Comparison of ENCODE assay signal across 8 cellular contexts in genomic region chr4:87006531-87007344, GRCh38.
DNase-seq lines count a peak whose midpoint lies in the region; ATAC-seq and TF ChIP-seq lines count a peak whose summit lies in the region.

No MANE protein-coding gene starts in this region.

- peak overlapping the region; percentile 67 for H3K9ac ChIP-seq in parathyroid adenoma

- H3K27ac Mint-ChIP-seq in activated naive CD8-positive, alpha-beta T cell treated with anti-CD3 and anti-CD28 coated beads, Interleukin-2, amount 10 ng/mL, durations not matched to agents 7 days and 5 days: peak overlapping the region; percentile 98

- TF ChIP-seq POLR2A in tibial nerve (IDR thresholded peaks at IDR 0.05): peak; percentile 90 to 92

- H3K36me3 ChIP-seq in cardiac muscle cell: no peaks in the 10 kb centered on the region
- no peaks in the 10 kb centered on the region for H3K36me3 ChIP-seq in parathyroid adenoma (ENCODE audit: control insufficient read depth, insufficient read depth, low read length)
- H3K36me3 ChIP-seq in tibial nerve: no peaks in the 10 kb centered on the region

- H3K9me3 ChIP-seq in cardiac muscle cell (ENCODE audit: low read depth) (no peaks in the 10 kb centered on the region), parathyroid adenoma (ENCODE audit: control insufficient read depth, low read length) (no peaks in the 10 kb centered on the region), tibial nerve (no peaks in the 10 kb centered on the region)

- no peaks in the 10 kb centered on the region for H3K9me3 Mint-ChIP-seq in activated naive CD8-positive, alpha-beta T cell treated with anti-CD3 and anti-CD28 coated beads, Interleukin-2, amount 10 ng/mL, durations not matched to agents 7 days and 5 days

- H3K27me3 ChIP-seq in cardiac muscle cell (no peaks in the 10 kb centered on the region), parathyroid adenoma (ENCODE audit: control insufficient read depth, insufficient read depth, low read length) (no peaks in the 10 kb centered on the region), tibial nerve (no peaks in the 10 kb centered on the region)

- peak overlapping the region; percentile 99 for H3K27ac ChIP-seq in cardiac muscle cell
- H3K27ac ChIP-seq in parathyroid adenoma: peak overlapping the region; percentile 99
- peak overlapping the region; percentile 83 to 98 (median 92) for H3K27ac ChIP-seq in tibial nerve

- peak overlapping the region; percentile 90 for H3K4me2 ChIP-seq in parathyroid adenoma (ENCODE audit: low read length)

- H3K36me3 Mint-ChIP-seq in activated naive CD8-positive, alpha-beta T cell treated with anti-CD3 and anti-CD28 coated beads, Interleukin-2, amount 10 ng/mL, durations not matched to agents 7 days and 5 days: peaks cover 6% of the 10 kb centered on the region

- POLR2A ChIA-PET in activated naive CD8-positive, alpha-beta T cell treated with anti-CD3 and anti-CD28 coated beads, Interleukin-2, amount 10 ng/mL, durations not matched to agents 7 days and 5 days (lab: Charles Lee): interaction anchor here (0.7 to 3.6 kb wide), 22 partner anchors 8 to 1277 kb away, joined by 3 to 111 read pairs (median 5); partner anchors contain the start of genes AFF1, HSD17B11, KLHL8 and PPM1K

- H3K4me3 Mint-ChIP-seq in activated naive CD8-positive, alpha-beta T cell treated with anti-CD3 and anti-CD28 coated beads, Interleukin-2, amount 10 ng/mL, durations not matched to agents 7 days and 5 days: peak overlapping the region; percentile 97

- peak overlapping the region; percentile 88 for H2AFZ ChIP-seq in parathyroid adenoma

- peak; percentile 81 for ATAC-seq in HG02642 (IDR thresholded peaks at IDR 0.05; ENCODE audit: poor library complexity, unreplicated experiment)
- ATAC-seq in activated naive CD8-positive, alpha-beta T cell treated with anti-CD3 and anti-CD28 coated beads, Interleukin-2, amount 10 ng/mL, durations not matched to agents 7 days and 5 days (ENCODE audit: low read depth): peak; percentile 87

- DNase-seq in NCI-H1105 (lab: John Stamatoyannopoulos, UW): peak; percentile 77
- DNase-seq in SKM-1 (lab: John Stamatoyannopoulos, UW; ENCODE audit: unreplicated experiment): peak; percentile 86
- peak; percentile 93 for DNase-seq in activated naive CD8-positive, alpha-beta T cell treated with anti-CD3 and anti-CD28 coated beads, Interleukin-2, amount 10 ng/mL, durations not matched to agents 7 days and 5 days
- peak; percentile 97 for DNase-seq in cardiac muscle cell (ENCODE audit: low read depth in 1 of 2, low spot score in 1 of 2)
- peak; percentile 83 to 86 for DNase-seq in tibial nerve (ENCODE audit: low spot score in 2 of 2)

- H3K4me1 ChIP-seq in cardiac muscle cell (ENCODE audit: low read depth) (peaks cover 39% of the 10 kb centered on the region), parathyroid adenoma (peaks cover 7% of the 10 kb centered on the region), tibial nerve (peaks cover 0 to 59% (median 17%) of the 10 kb centered on the region in 4 donors)

- 0% methylated on average over 22 to 60 of the region's 76 CpGs for WGBS in tibial nerve, 2 donors

- peak; percentile 34; the same call in 2 of the 3 replicates for TF ChIP-seq CTCF in GM12872 (IDR thresholded peaks at IDR 0.05; ENCODE audit: insufficient read depth, low read depth, low read length)
- peak; percentile 41 for TF ChIP-seq CTCF in cardiac muscle cell (IDR thresholded peaks at IDR 0.05; ENCODE audit: low read depth, low read length)
- peak; percentile 23 for TF ChIP-seq CTCF in parathyroid adenoma (IDR thresholded peaks at IDR 0.05)
- TF ChIP-seq CTCF in tibial nerve (IDR thresholded peaks at IDR 0.05): peak in 4 of 5 experiments; percentile 14 to 65 (median 33)

- H3K27me3 Mint-ChIP-seq in activated naive CD8-positive, alpha-beta T cell treated with anti-CD3 and anti-CD28 coated beads, Interleukin-2, amount 10 ng/mL, durations not matched to agents 7 days and 5 days: no peaks in the 10 kb centered on the region

- H3K4me1 Mint-ChIP-seq in activated naive CD8-positive, alpha-beta T cell treated with anti-CD3 and anti-CD28 coated beads, Interleukin-2, amount 10 ng/mL, durations not matched to agents 7 days and 5 days: peaks cover 29% of the 10 kb centered on the region

- peaks cover 16% of the 10 kb centered on the region for H3K79me2 ChIP-seq in parathyroid adenoma

- TF ChIP-seq EP300 in tibial nerve (IDR thresholded peaks at IDR 0.05): peak; percentile 32 to 99

- H3K4me3 ChIP-seq in cardiac muscle cell (peak overlapping the region; percentile 67), parathyroid adenoma (ENCODE audit: low read depth, low read length) (peak overlapping the region; percentile 98), tibial nerve (peak overlapping the region; percentile 76 to 88 (median 84))

Comparison
In these comparisons a context has a peak if more than half of its experiments do, and no peak if none do; other contexts are left out.
1. Peak in every context shown above with its lines: DNase-seq, ATAC-seq, H3K4me3 ChIP-seq and H3K27ac ChIP-seq.